In genomic region chr9:90799271-90799860, GRCh38 we compare ENCODE assay signal across 22 cellular contexts. TPM values are rescaled to one million over a fixed set of nuclear protein-coding genes. Genes with fewer than 3 reads are reported as not detected.
DNase-seq lines count a peak whose midpoint lies in the region; ATAC-seq and TF ChIP-seq lines count a peak whose summit lies in the region.
"Had no signal": no experiment of that assay in that cellular context is flagged by ENCODE, and none has a peak within 500 bp of the region (broad histone marks: within the 10 kb centered on the region; RNA-seq: fewer than 3 reads in every experiment).

No MANE protein-coding gene starts in this region.

- intact Hi-C loops in gastrocnemius medialis (cut with DNase I; ENCODE audit: low total_unique reads): no loop called here

- H3K4me3 ChIP-seq in OCI-LY3 (ENCODE audit: low read length) (peak overlapping the region; percentile 86), suprapubic skin (no peak overlapping the region), gastrocnemius medialis (no peak overlapping the region)
- H3K4me3 ChIP-seq: lower lobe of right lung, mucosa of descending colon had no signal

- peaks cover 47 to 57% (median 52%) of the 10 kb centered on the region in 3 donors for H3K4me1 Mint-ChIP-seq in IgD-negative memory B cell
- H3K4me1 Mint-ChIP-seq in naive B cell: peaks cover 45 to 65% (median 56%) of the 10 kb centered on the region in 3 donors

- H3K27me3 Mint-ChIP-seq in IgD-negative memory B cell (no peaks in the 10 kb centered on the region), naive B cell (no peaks in the 10 kb centered on the region)

- H3K36me3 Mint-ChIP-seq in IgD-negative memory B cell (no peaks in the 10 kb centered on the region), naive B cell (peaks cover 0 to 8% of the 10 kb centered on the region in 2 donors)

- H3K9me3 ChIP-seq in OCI-LY3 (ENCODE audit: insufficient read depth, low read length) (no peaks in the 10 kb centered on the region), suprapubic skin (no peaks in the 10 kb centered on the region), gastrocnemius medialis (no peaks in the 10 kb centered on the region)
- H3K9me3 ChIP-seq: BE2C, Caco-2, lower lobe of right lung, mucosa of descending colon had no signal

- DNase-seq in naive B cell (no peak), suprapubic skin (ENCODE audit: low spot score in 2 of 2) (no peak), gastrocnemius medialis (no peak)
- DNase-seq: activated CD4-positive, CD25-positive, alpha-beta regulatory T cell treated with anti-CD3 and anti-CD28 coated beads, Interleukin-2, amount 50 U/mL, for 72 hours; activated CD8-positive, alpha-beta T cell treated with anti-CD3 and anti-CD28 coated beads, Interleukin-2, amount 10 ng/mL, durations not matched to agents 7 days and 5 days; activated gamma-delta T cell; BE2C; Caco-2; DND-41; lower lobe of right lung; mucosa of descending colon; NCI-H510A; stimulated activated CD8-positive, alpha-beta memory T cell treated with anti-CD3 and anti-CD28 coated beads, Interleukin-4, amount 100 ng/mL, for 48 hours; SW 1271; trophoblast cell had no signal

- ATAC-seq in naive B cell (ENCODE audit: low read depth in 2 of 2) (no peak), HG03457 (IDR thresholded peaks at IDR 0.05; ENCODE audit: unreplicated experiment) (no peak), GM21526 (IDR thresholded peaks at IDR 0.05; ENCODE audit: low FRiP score, unreplicated experiment) (no peak), gastrocnemius medialis (no peak)
- ATAC-seq: activated CD8-positive, alpha-beta T cell treated with anti-CD3 and anti-CD28 coated beads, Interleukin-2, amount 10 ng/mL, durations not matched to agents 7 days and 5 days; HCT116; lower lobe of right lung; mucosa of descending colon had no signal

- peak overlapping the region in 3 of 4 donors; percentile 95 to 97 (median 96) for H3K4me3 Mint-ChIP-seq in IgD-negative memory B cell
- peak overlapping the region in 2 of 8 donors; percentile 71 to 97 for H3K4me3 Mint-ChIP-seq in naive B cell
- H3K4me3 Mint-ChIP-seq: activated CD8-positive, alpha-beta T cell treated with anti-CD3 and anti-CD28 coated beads, Interleukin-2, amount 10 ng/mL, durations not matched to agents 7 days and 5 days had no signal

- peak overlapping the region; percentile 62 for H3K27ac ChIP-seq in 22Rv1
- peak overlapping the region; percentile 97 for H3K27ac ChIP-seq in OCI-LY3 (ENCODE audit: low read length)
- no peak overlapping the region for H3K27ac ChIP-seq in suprapubic skin
- H3K27ac ChIP-seq in gastrocnemius medialis: no peak overlapping the region
- H3K27ac ChIP-seq: lower lobe of right lung, RWPE1 had no signal

- no peak overlapping the region for H2AFZ ChIP-seq in OCI-LY3 (ENCODE audit: low read depth, low read length)

- no peaks in the 10 kb centered on the region for H4K20me1 ChIP-seq in OCI-LY3 (ENCODE audit: insufficient read depth, low read length)

- H3K36me3 ChIP-seq in OCI-LY3 (replicated peaks; ENCODE audit: low read depth, low read length) (peaks cover 6% of the 10 kb centered on the region), suprapubic skin (no peaks in the 10 kb centered on the region), gastrocnemius medialis (no peaks in the 10 kb centered on the region)
- H3K36me3 ChIP-seq: BE2C, lower lobe of right lung had no signal

- no peak for TF ChIP-seq POLR2A in suprapubic skin (IDR thresholded peaks at IDR 0.05)
- no peak for TF ChIP-seq POLR2A in gastrocnemius medialis (IDR thresholded peaks at IDR 0.05)

- H3K27ac Mint-ChIP-seq in IgD-negative memory B cell: peak overlapping the region in 2 of 3 donors; percentile 34 to 82
- peak overlapping the region in 5 of 6 donors; percentile 36 to 98 (median 89) for H3K27ac Mint-ChIP-seq in naive B cell
- H3K27ac Mint-ChIP-seq: activated CD8-positive, alpha-beta T cell treated with anti-CD3 and anti-CD28 coated beads, Interleukin-2, amount 10 ng/mL, durations not matched to agents 7 days and 5 days had no signal

- 89% methylated on average over 6 of the region's 6 CpGs for WGBS in suprapubic skin

- H3K79me2 ChIP-seq in OCI-LY3 (ENCODE audit: low read length): peaks cover 42% of the 10 kb centered on the region

- in situ Hi-C loops in gastrocnemius medialis (cut with MboI; ENCODE audit: low sequenced_read_pairs in 4 of 4): no loop called here

- peak overlapping the region; percentile 99 for H3K4me2 ChIP-seq in OCI-LY3 (ENCODE audit: low read length)

- no peak for TF ChIP-seq CTCF in 22Rv1 (IDR thresholded peaks at IDR 0.05)
- TF ChIP-seq CTCF in OCI-LY3 (IDR thresholded peaks at IDR 0.05; ENCODE audit: low read depth, low read length): no peak
- no peak for TF ChIP-seq CTCF in suprapubic skin (IDR thresholded peaks at IDR 0.05)
- TF ChIP-seq CTCF in gastrocnemius medialis (IDR thresholded peaks at IDR 0.05 in 4 of 5, conservative IDR thresholded peaks at IDR 0.05 in 1 of 5): no peak

- H3K27me3 ChIP-seq in OCI-LY3 (ENCODE audit: low read depth, low read length) (no peaks in the 10 kb centered on the region), suprapubic skin (peaks cover 19% of the 10 kb centered on the region), gastrocnemius medialis (peaks cover 25 to 42% (median 34%) of the 10 kb centered on the region in 3 donors)

- peaks cover 72% of the 10 kb centered on the region for H3K4me1 ChIP-seq in OCI-LY3 (ENCODE audit: low read length)
- H3K4me1 ChIP-seq in suprapubic skin: peaks cover 23% of the 10 kb centered on the region
- H3K4me1 ChIP-seq in gastrocnemius medialis: peaks cover 3 to 5% of the 10 kb centered on the region in 2 donors
- H3K4me1 ChIP-seq: BE2C, Caco-2 had no signal

- peak overlapping the region; percentile 99; the same call in 1 of the 2 replicates for H3K9ac ChIP-seq in OCI-LY3 (ENCODE audit: low read length)

- H3K9me3 Mint-ChIP-seq in IgD-negative memory B cell (peaks cover 0 to 1% (median 0%) of the 10 kb centered on the region in 3 donors), naive B cell (no peaks in the 10 kb centered on the region)

- TF ChIP-seq EP300 in suprapubic skin (IDR thresholded peaks at IDR 0.05): no peak

RNA-seq across cellular contexts. Expression of gene SYK, which starts 2.3 kb away (rescaled TPM):
- 314 TPM for polyA plus RNA-seq in IgD-negative memory B cell
- 100 to 1,000 TPM; 163 to 261 (median 214) TPM for polyA plus RNA-seq in naive B cell (ENCODE audit: low read depth in 6 of 6)
- 10 to 100 TPM; 22.0 to 31.6 (median 25.0) TPM for total RNA-seq in suprapubic skin
- 1 to 10 TPM in 3 of 4 donors, under 1 TPM in 1; 0.53 to 3.3 (median 2.0) TPM for total RNA-seq in gastrocnemius medialis

Comparison
In these comparisons a context has a peak if more than half of its experiments do, and no peak if none do; other contexts are left out.
1. H3K27ac ChIP-seq: peak in 22Rv1 (single experiment) and OCI-LY3 (single experiment); none in suprapubic skin (single experiment) and gastrocnemius medialis (0 of 4).
2. RNA of gene SYK, which starts 2.3 kb away (total RNA-seq): 22.0 to 31.6 TPM in suprapubic skin; 0.53 to 3.3 TPM in gastrocnemius medialis; every median in the first group is over 4 times any median in the second.